Comparison of ENCODE assay signal across 23 cellular contexts in the genomic region with DNA sequence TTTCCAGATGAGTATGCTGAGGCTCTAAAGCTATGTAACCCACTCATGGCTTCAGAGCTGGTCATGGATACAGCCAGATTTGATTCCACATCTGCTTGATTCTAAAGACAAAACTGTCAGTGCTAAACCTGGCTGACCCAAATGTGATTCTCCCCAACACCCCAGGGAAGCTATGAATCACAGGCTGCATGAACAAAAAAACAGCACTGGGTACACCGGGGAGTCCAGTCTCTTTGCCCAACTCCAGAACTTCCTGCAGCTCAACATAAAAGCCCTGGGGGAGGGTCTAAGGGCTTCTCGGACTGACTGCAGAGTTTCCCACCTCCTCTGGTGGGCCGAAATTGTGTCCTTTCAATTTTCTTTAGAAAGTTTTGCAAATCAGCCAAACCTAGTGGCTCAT. TPM values are rescaled to one million over a fixed set of nuclear protein-coding genes. Genes with fewer than 3 reads are reported as not detected.
DNase-seq lines count a peak whose midpoint lies in the region; ATAC-seq, FAIRE-seq and TF ChIP-seq lines count a peak whose summit lies in the region.
"Had no signal": no experiment of that assay in that cellular context is flagged by ENCODE, and none has a peak within 500 bp of the region (broad histone marks: within the 10 kb centered on the region; RNA-seq: fewer than 3 reads in every experiment).

No MANE protein-coding gene starts in this region.

- peaks cover 6% of the 10 kb centered on the region for H3K36me3 Mint-ChIP-seq in MCF 10A (ENCODE audit: insufficient read depth, unreplicated experiment)
- H3K36me3 Mint-ChIP-seq in nephron progenitor cell (ENCODE audit: low read depth), result peaks cover 52% of the 10 kb centered on the region
- H3K36me3 Mint-ChIP-seq: CD4-positive, CD25-positive, alpha-beta regulatory T cell had no signal

- BruUV-seq in MCF 10A (replicated peaks; lab: Mats Ljungman, UMichigan), result no TSS peak
- no TSS peak for BruUV-seq in mammary epithelial cell (replicated peaks; lab: Mats Ljungman, UMichigan)

- H3K4me1 ChIP-seq in mammary epithelial cell (ENCODE audit: insufficient read depth, low read length), result peaks cover 20% of the 10 kb centered on the region
- H3K4me1 ChIP-seq: BE2C had no signal

- no peaks in the 10 kb centered on the region for H3K9me3 Mint-ChIP-seq in MCF 10A (ENCODE audit: unreplicated experiment)
- H3K9me3 Mint-ChIP-seq in nephron progenitor cell, result no peaks in the 10 kb centered on the region
- H3K9me3 Mint-ChIP-seq: CD4-positive, CD25-positive, alpha-beta regulatory T cell; GM23338 had no signal

- H3K36me3 ChIP-seq in mammary epithelial cell (ENCODE audit: insufficient read depth, low read length) (no peaks in the 10 kb centered on the region), bronchial epithelial cell (ENCODE audit: control insufficient read depth, insufficient read depth, low read length) (peaks cover 1% of the 10 kb centered on the region)
- H3K36me3 ChIP-seq: BE2C had no signal

- H3K4me3 Mint-ChIP-seq in MCF 10A (ENCODE audit: unreplicated experiment) (no peak overlapping the region), nephron progenitor cell (no peak overlapping the region)
- H3K4me3 Mint-ChIP-seq: CD4-positive, CD25-positive, alpha-beta regulatory T cell; GM23338 had no signal

- intact Hi-C loops in MCF 10A (cut with micrococcal nuclease), result no loop called here
- intact Hi-C loops in mammary epithelial cell (cut with micrococcal nuclease), result no loop called here
- intact Hi-C loops in posterior vena cava (cut with DNase I), result no loop called here

- DNase-seq in MCF 10A (ENCODE audit: unreplicated experiment) (peak; percentile 8), mammary epithelial cell (no peak), NCI-H69 (lab: John Stamatoyannopoulos, UW) (peak; percentile 19), bronchial epithelial cell (ENCODE audit: low read depth) (peak; percentile 30), GM03348 (ENCODE audit: low spot score) (no peak), posterior vena cava (ENCODE audit: low spot score) (no peak), nephron progenitor cell (no peak)
- DNase-seq: BE2C; Caco-2; CD4-positive, CD25-positive, alpha-beta regulatory T cell; IMR-90; NCI-H1105 treated with DMSO at 0.1 percent for 48 hours; NCI-H1694; NCI-H2081 treated with DMSO at 0.1 percent for 48 hours; NCI-H446 treated with DMSO at 0.1 percent for 48 hours; SW 1271 had no signal

- WGBS in mammary epithelial cell (ENCODE audit: low coverage, missing lambda C conversion rate), result 100% methylated on average over 1 of the region's 3 CpGs

- POLR2A ChIA-PET in MCF 10A (lab: Yijun Ruan, JAX), result interaction anchor here (0.6 kb wide), 2 partner anchors 55 to 521 kb away, joined by 4 read pairs; no protein-coding TSS in a partner anchor

- no peak for ATAC-seq in HG03159 (IDR thresholded peaks at IDR 0.05; ENCODE audit: unreplicated experiment)
- ATAC-seq: GM23338, HCT116, Right ventricle myocardium inferior had no signal

- no peaks in the 10 kb centered on the region for H3K27me3 Mint-ChIP-seq in MCF 10A (ENCODE audit: insufficient read depth, unreplicated experiment)
- no peaks in the 10 kb centered on the region for H3K27me3 Mint-ChIP-seq in nephron progenitor cell (ENCODE audit: low read depth, poor library complexity)
- H3K27me3 Mint-ChIP-seq: CD4-positive, CD25-positive, alpha-beta regulatory T cell had no signal

- H4K20me1 ChIP-seq in mammary epithelial cell (ENCODE audit: insufficient read depth, low read length), result no peaks in the 10 kb centered on the region

- CTCF ChIA-PET in MCF 10A (lab: Yijun Ruan, JAX) (interaction anchor here (1.8 kb wide), 1 partner anchor 15 kb away, joined by 7 read pairs; no protein-coding TSS in a partner anchor), mammary epithelial cell (lab: Charles Lee; ENCODE audit: low non-redundant PET) (no interaction called here)

- FAIRE-seq in bronchial epithelial cell (lab: Jason Lieb, UNC), result peak; percentile 68
- FAIRE-seq: G401.6, RCC 7860 had no signal

- in situ Hi-C loops in mammary epithelial cell (cut with MboI; ENCODE audit: low sequenced_read_pairs in 2 of 2), result no loop called here

- no peak overlapping the region for H2AFZ ChIP-seq in mammary epithelial cell (ENCODE audit: low read depth, low read length)
- H2AFZ ChIP-seq: GM23338 had no signal

- H3K27me3 ChIP-seq in mammary epithelial cell (ENCODE audit: insufficient read depth, low read length) (no peaks in the 10 kb centered on the region), bronchial epithelial cell (ENCODE audit: control insufficient read depth, insufficient read depth, low read length) (no peaks in the 10 kb centered on the region)
- H3K27me3 ChIP-seq: BE2C had no signal

- no peak overlapping the region for H3K4me2 ChIP-seq in mammary epithelial cell (ENCODE audit: insufficient read depth, low read depth, low read length)
- H3K4me2 ChIP-seq: GM23338 had no signal

- H3K27ac Mint-ChIP-seq in MCF 10A (ENCODE audit: low read depth, unreplicated experiment) (no peak overlapping the region), nephron progenitor cell (no peak overlapping the region)
- H3K27ac Mint-ChIP-seq: CD4-positive, CD25-positive, alpha-beta regulatory T cell had no signal

- H3K27ac ChIP-seq in mammary epithelial cell (ENCODE audit: insufficient read depth, low read depth, low read length), result no peak overlapping the region
- H3K27ac ChIP-seq: 22Rv1 had no signal

- no peaks in the 10 kb centered on the region for H3K9me3 ChIP-seq in mammary epithelial cell (replicated peaks; ENCODE audit: insufficient read depth, low read length)
- H3K9me3 ChIP-seq: BE2C, Caco-2 had no signal

- no peak overlapping the region for H3K9ac ChIP-seq in mammary epithelial cell (ENCODE audit: insufficient read depth, low read length)

- no peaks in the 10 kb centered on the region for H3K79me2 ChIP-seq in mammary epithelial cell (ENCODE audit: insufficient read depth, low read length)

- H3K4me1 Mint-ChIP-seq in MCF 10A (ENCODE audit: insufficient read depth, unreplicated experiment) (no peaks in the 10 kb centered on the region), nephron progenitor cell (peaks cover 25% of the 10 kb centered on the region)
- H3K4me1 Mint-ChIP-seq: CD4-positive, CD25-positive, alpha-beta regulatory T cell had no signal

- dilution Hi-C loops in mammary epithelial cell (cut with HindIII; ENCODE audit: low sequenced_read_pairs), result no loop called here

- H3K4me3 ChIP-seq in mammary epithelial cell (replicated peaks in 1 of 3; ENCODE audit: insufficient read depth in 1 of 3, low read depth in 2 of 3, low read length in 3 of 3), result no peak overlapping the region
- H3K4me3 ChIP-seq in bronchial epithelial cell (ENCODE audit: low read depth, low read length), result no peak overlapping the region
- H3K4me3 ChIP-seq: GM23338 had no signal

- TF ChIP-seq CTCF in MCF 10A (IDR thresholded peaks at IDR 0.05; ENCODE audit: unreplicated experiment) (no peak), mammary epithelial cell (conservative IDR thresholded peaks at IDR 0.05 in 1 of 2, IDR thresholded peaks at IDR 0.05 in 1 of 2; ENCODE audit: extremely low read depth in 1 of 2, insufficient read depth in 1 of 2, low read depth in 1 of 2, low read length in 2 of 2) (no peak), bronchial epithelial cell (IDR thresholded peaks at IDR 0.05; ENCODE audit: insufficient read depth, low read length, severe bottlenecking) (no peak), nephron progenitor cell (IDR thresholded peaks at IDR 0.05) (no peak)

RNA-seq across cellular contexts. Expression of a gene that starts 59.2 kb away (rescaled TPM):
- total RNA-seq in MCF 10A (2022), result 0.84 and 1.3 TPM in 2 replicates
- 10 to 100 TPM in 1 of 2 donors, 1 to 10 TPM in 1; 1.3 to 16.2 TPM for total RNA-seq in mammary epithelial cell
- polyA plus RNA-seq in mammary epithelial cell, result 2.4 TPM
- 17.2 TPM for polyA minus RNA-seq in mammary epithelial cell
- total RNA-seq in bronchial epithelial cell, result 2.2 and 3.4 TPM in 2 replicates
- total RNA-seq in posterior vena cava, result 100 to 1,000 TPM; 141 to 173 TPM
- total RNA-seq: CD4-positive, CD25-positive, alpha-beta regulatory T cell had no signal

Comparison
In these comparisons a context has a peak if more than half of its experiments do, and no peak if none do; other contexts are left out.
1. DNase-seq: peak in MCF 10A (single experiment), NCI-H69 (single experiment) and bronchial epithelial cell (single experiment); none in mammary epithelial cell (single experiment), GM03348 (single experiment), posterior vena cava (single experiment) and nephron progenitor cell (single experiment).
2. RNA of a gene that starts 59.2 kb away (total RNA-seq): 141 to 173 TPM in posterior vena cava; 1.3 to 16.2 TPM in mammary epithelial cell, 2.2 to 3.4 TPM in bronchial epithelial cell and 0.84 to 1.3 TPM in MCF 10A; every median in the first group is over 4 times any median in the second.